8 cellular contexts compared by ENCODE assay signal in genomic region chr12:98532687-98533304, GRCh38. TPM values are rescaled to one million over a fixed set of nuclear protein-coding genes. Genes with fewer than 3 reads are reported as not detected.
DNase-seq lines count a peak whose midpoint lies in the region; ATAC-seq and TF ChIP-seq lines count a peak whose summit lies in the region.

No MANE protein-coding gene starts in this region.

- no peaks in the 10 kb centered on the region for H3K9me3 ChIP-seq in SU-DHL-6 (ENCODE audit: insufficient read depth, low read length)
- H3K9me3 ChIP-seq in spleen = no peaks in the 10 kb centered on the region
- H3K9me3 ChIP-seq in right cardiac atrium (ENCODE audit: control insufficient read depth, low read length) = no peaks in the 10 kb centered on the region

- H3K4me3 Mint-ChIP-seq in activated CD4-positive, alpha-beta T cell treated with anti-CD3 and anti-CD28 coated beads, Interleukin-2, amount 10 ng/mL, durations not matched to agents 7 days and 5 days = no peak overlapping the region

- peaks cover 64% of the 10 kb centered on the region for H4K20me1 ChIP-seq in SU-DHL-6 (ENCODE audit: low read depth, low read length)

- H3F3A ChIP-seq in SU-DHL-6 (ENCODE audit: insufficient read depth) = peaks cover 45% of the 10 kb centered on the region

- H3K9ac ChIP-seq in SU-DHL-6 (ENCODE audit: low read length) = no peak overlapping the region

- H3K36me3 Mint-ChIP-seq in activated CD4-positive, alpha-beta T cell treated with anti-CD3 and anti-CD28 coated beads, Interleukin-2, amount 10 ng/mL, durations not matched to agents 7 days and 5 days (ENCODE audit: low read depth) = peaks cover 72% of the 10 kb centered on the region

- POLR2A ChIA-PET in activated CD4-positive, alpha-beta T cell treated with anti-CD3 and anti-CD28 coated beads, Interleukin-2, amount 10 ng/mL, durations not matched to agents 7 days and 5 days (lab: Charles Lee) = no interaction called here

- H3K27me3 ChIP-seq in SU-DHL-6 (ENCODE audit: low read length) = no peaks in the 10 kb centered on the region
- no peaks in the 10 kb centered on the region for H3K27me3 ChIP-seq in spleen (replicated peaks in 1 of 7)
- no peaks in the 10 kb centered on the region for H3K27me3 ChIP-seq in right cardiac atrium (ENCODE audit: control insufficient read depth, insufficient read depth)

- no peak overlapping the region for H2AFZ ChIP-seq in SU-DHL-6 (ENCODE audit: low read depth, low read length, severe bottlenecking)

- H3K4me1 Mint-ChIP-seq in activated CD4-positive, alpha-beta T cell treated with anti-CD3 and anti-CD28 coated beads, Interleukin-2, amount 10 ng/mL, durations not matched to agents 7 days and 5 days = peaks cover 25% of the 10 kb centered on the region

- ATAC-seq in GM18907 (IDR thresholded peaks at IDR 0.05; ENCODE audit: unreplicated experiment) (no peak), right cardiac atrium (no peak)

- no peaks in the 10 kb centered on the region for H3K9me2 ChIP-seq in SU-DHL-6 (replicated peaks; ENCODE audit: insufficient read depth, low read length)

- H3K27ac Mint-ChIP-seq in activated CD4-positive, alpha-beta T cell treated with anti-CD3 and anti-CD28 coated beads, Interleukin-2, amount 10 ng/mL, durations not matched to agents 7 days and 5 days = peak overlapping the region; percentile 28

- H3K4me1 ChIP-seq in spleen = peaks cover 0 to 23% (median 0%) of the 10 kb centered on the region in 6 donors
- H3K4me1 ChIP-seq in right cardiac atrium (ENCODE audit: control insufficient read depth, insufficient read depth, low read length) = no peaks in the 10 kb centered on the region

- TF ChIP-seq CTCF in SU-DHL-6 (IDR thresholded peaks at IDR 0.05; ENCODE audit: insufficient read depth, low read length, poor library complexity, severe bottlenecking) (peak; percentile 54), fibroblast of pulmonary artery (IDR thresholded peaks at IDR 0.05; ENCODE audit: low read length, missing control alignments) (peak; percentile 65), spleen (IDR thresholded peaks at IDR 0.05 in 8 of 11, conservative IDR thresholded peaks at IDR 0.05 in 3 of 11) (peak in 9 of 11 experiments; percentile 24 to 68 (median 51))

- TF ChIP-seq POLR2A in spleen (IDR thresholded peaks at IDR 0.05) = no peak

- peak; percentile 40 for DNase-seq in activated CD4-positive, alpha-beta T cell treated with anti-CD3 and anti-CD28 coated beads, Interleukin-2, amount 10 ng/mL, durations not matched to agents 7 days and 5 days
- no peak for DNase-seq in activated CD4-positive, alpha-beta T cell treated with anti-CD3 and anti-CD28 coated beads, Interleukin-2, amount 50 U/mL, for 1 hour
- peak; percentile 91 for DNase-seq in KBM-7
- peak; percentile 77 for DNase-seq in fibroblast of pulmonary artery (ENCODE audit: low read depth)
- DNase-seq in spleen = no peak
- DNase-seq in right cardiac atrium = no peak

- intact Hi-C loops in spleen (cut with DNase I; ENCODE audit: low total_unique reads) (no loop called here), right cardiac atrium (cut with DNase I) (no loop called here)

- CTCF ChIA-PET in activated CD4-positive, alpha-beta T cell treated with anti-CD3 and anti-CD28 coated beads, Interleukin-2, amount 10 ng/mL, durations not matched to agents 7 days and 5 days (lab: Charles Lee) = interaction anchor here (1.0 to 1.6 kb wide), 4 partner anchors 13 to 22 kb away, joined by 3 to 6 read pairs (median 4); no protein-coding TSS in a partner anchor

- in situ Hi-C loops in KBM-7 (cut with MboI; ENCODE audit: low pct_unique_long_range_greater_than_20kb, low sequenced_read_pairs) = no loop called here

- H3K4me3 ChIP-seq in SU-DHL-6 (ENCODE audit: insufficient read depth, low read length, poor library complexity, severe bottlenecking) = no peak overlapping the region
- no peak overlapping the region for H3K4me3 ChIP-seq in fibroblast of pulmonary artery (replicated peaks; ENCODE audit: low read depth, low read length)
- no peak overlapping the region for H3K4me3 ChIP-seq in spleen
- H3K4me3 ChIP-seq in right cardiac atrium (ENCODE audit: low read length) = no peak overlapping the region

- H3K36me3 ChIP-seq in SU-DHL-6 (ENCODE audit: low read length) (peaks cover 89% of the 10 kb centered on the region), spleen (peaks cover 0 to 100% (median 67%) of the 10 kb centered on the region in 6 donors)

- no peaks in the 10 kb centered on the region for H3K9me3 Mint-ChIP-seq in activated CD4-positive, alpha-beta T cell treated with anti-CD3 and anti-CD28 coated beads, Interleukin-2, amount 10 ng/mL, durations not matched to agents 7 days and 5 days

- H3K4me2 ChIP-seq in SU-DHL-6 (ENCODE audit: low read depth, low read length, poor library complexity, severe bottlenecking) = no peak overlapping the region

- 68 to 77% (median 74%) methylated on average over 4 of the region's 4 CpGs for whole genome bisulfite sequencing in spleen, 5 donors
- 71% methylated on average over 4 of the region's 4 CpGs for WGBS in right cardiac atrium

- H3K27ac ChIP-seq in SU-DHL-6 (ENCODE audit: low read depth, low read length) = no peak overlapping the region
- H3K27ac ChIP-seq in spleen = no peak overlapping the region
- no peak overlapping the region for H3K27ac ChIP-seq in right cardiac atrium (ENCODE audit: low read length)

- H3K27me3 Mint-ChIP-seq in activated CD4-positive, alpha-beta T cell treated with anti-CD3 and anti-CD28 coated beads, Interleukin-2, amount 10 ng/mL, durations not matched to agents 7 days and 5 days = no peaks in the 10 kb centered on the region

- peaks cover 93% of the 10 kb centered on the region for H3K79me2 ChIP-seq in SU-DHL-6 (ENCODE audit: insufficient read depth, low read length)

RNA-seq across cellular contexts. Expression of gene TMPO, which starts 17.4 kb away (rescaled TPM):
- 100 to 1,000 TPM; 397 to 419 TPM for total RNA-seq in activated CD4-positive, alpha-beta T cell treated with anti-CD3 and anti-CD28 coated beads, Interleukin-2, amount 10 ng/mL, durations not matched to agents 7 days and 5 days
- total RNA-seq in spleen (100 to 1,000 TPM in 3 of 7 donors, 10 to 100 TPM in 4; 87.7 to 150 (median 96.4) TPM), right cardiac atrium (10 to 100 TPM; 18.8 to 28.9 (median 21.6) TPM)
- polyA plus RNA-seq in spleen (10 to 100 TPM; 31.6 to 57.4 (median 56.5) TPM), right cardiac atrium (14.8 TPM)

Comparison
In these comparisons a context has a peak if more than half of its experiments do, and no peak if none do; other contexts are left out.
1. DNase-seq: peak in activated CD4-positive, alpha-beta T cell treated with anti-CD3 and anti-CD28 coated beads, Interleukin-2, amount 10 ng/mL, durations not matched to agents 7 days and 5 days (single experiment), KBM-7 (single experiment) and fibroblast of pulmonary artery (single experiment); none in activated CD4-positive, alpha-beta T cell treated with anti-CD3 and anti-CD28 coated beads, Interleukin-2, amount 50 U/mL, for 1 hour (single experiment), spleen (single experiment) and right cardiac atrium (0 of 3).
2. Peak in every context shown above with its lines, with median percentiles within 50 percentile points of each other: CTCF ChIP-seq.